Comparison of ENCODE assay signal across 31 cellular contexts in the genomic region with DNA sequence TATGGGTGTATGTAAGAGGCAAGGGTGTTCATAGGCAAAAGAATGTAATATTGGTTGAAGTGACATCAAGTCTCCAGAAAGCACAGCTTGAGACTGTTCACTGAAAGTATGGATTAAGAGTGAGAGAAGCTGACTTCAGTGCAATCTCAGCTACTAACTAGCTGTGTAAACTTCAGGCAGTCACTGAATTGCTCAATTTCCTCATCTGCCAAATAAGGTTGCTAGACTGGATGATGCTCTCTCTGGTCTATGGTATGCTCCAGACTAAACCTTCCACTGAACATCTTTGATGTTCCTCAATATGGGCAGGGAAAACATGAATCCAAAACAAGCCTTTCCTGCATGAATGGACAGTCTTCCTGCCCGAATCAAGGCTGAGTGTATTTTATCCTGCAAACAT.
"Had no signal": no experiment of that assay in that cellular context is flagged by ENCODE, and none has a peak within 500 bp of the region (broad histone marks: within the 10 kb centered on the region; RNA-seq: fewer than 3 reads in every experiment).

No MANE protein-coding gene starts in this region.

- H3K27me3 ChIP-seq: brain microvascular endothelial cell, esophagus squamous epithelium, foreskin keratinocyte, neutrophil, ovary, sigmoid colon, uterus had no signal

- H3K36me3 ChIP-seq: brain microvascular endothelial cell, esophagus squamous epithelium, neutrophil, ovary, prostate gland, sigmoid colon, uterus had no signal

- H3K4me2 ChIP-seq: smooth muscle cell had no signal

- H3K4me3 ChIP-seq: esophagus squamous epithelium, ovary, prostate gland, sigmoid colon, smooth muscle cell, uterus had no signal

- H3K27ac ChIP-seq: brain microvascular endothelial cell, epithelial cell of prostate, esophagus squamous epithelium, foreskin keratinocyte, neutrophil, ovary, prostate gland, sigmoid colon, uterus, WERI-Rb-1 had no signal

- ATAC-seq: activated CD4-positive, CD25-positive, alpha-beta regulatory T cell treated with anti-CD3 and anti-CD28 coated beads, Interleukin-2, amount 50 U/mL, for 24 hours; foreskin keratinocyte; left cardiac atrium; left ventricle myocardium superior; stimulated activated memory B cell treated with anti-CD40 and anti-IgM and Interleukin-4, amounts not matched to agents 10 μg/mL and 1 μg/mL and 100 μg/mL, for 72 hours; stimulated activated naive CD8-positive, alpha-beta T cell treated with anti-CD3 and anti-CD28 coated beads, Interleukin-15, amount 100 ng/mL, for 72 hours had no signal

- H3K9me3 ChIP-seq: esophagus squamous epithelium, neutrophil, ovary, prostate gland, sigmoid colon, uterus had no signal

- DNase-seq: activated CD4-positive, alpha-beta memory T cell treated with anti-CD3 and anti-CD28 coated beads for 36 hours; activated CD4-positive, alpha-beta T cell treated with anti-CD3 and anti-CD28 coated beads for 48 hours; activated CD8-positive, alpha-beta memory T cell treated with anti-CD3 and anti-CD28 coated beads, Interleukin-2, amount 50 U/mL, for 48 hours; activated gamma-delta T cell; activated naive CD4-positive, alpha-beta T cell treated with anti-CD3 and anti-CD28 coated beads, Interleukin-2, amount 10 ng/mL, durations not matched to agents 7 days and 5 days; activated naive CD8-positive, alpha-beta T cell treated with anti-CD3 and anti-CD28 coated beads, Interleukin-2, amount 10 ng/mL, durations not matched to agents 7 days and 5 days; activated T-cell treated with anti-CD3 and anti-CD28 coated beads, Interleukin-2, amount 50 U/mL, for 24 hours; amniotic stem cell; brain microvascular endothelial cell; endodermal cell; esophagus squamous epithelium; foreskin keratinocyte; left cardiac atrium; left ventricle myocardium superior; nephron progenitor cell; ovary; retina; sigmoid colon; stimulated activated CD4-positive, alpha-beta T cell treated with anti-CD3 and anti-CD28 coated beads, Interleukin-1b, Interleukin-23, amount 100 ng/mL, for 48 hours; stimulated activated CD4-positive, alpha-beta T cell treated with anti-CD3 and anti-CD28 coated beads, Interleukin-4, amount 100 ng/mL, for 4 hours; stimulated activated CD8-positive, alpha-beta memory T cell treated with anti-CD3 and anti-CD28 coated beads, Interleukin-4, amount 100 ng/mL, for 48 hours; stimulated activated naive CD8-positive, alpha-beta T cell treated with anti-CD3 and anti-CD28 coated beads, Interleukin-15, amount 100 ng/mL, for 72 hours; substantia nigra; uterus; WERI-Rb-1 had no signal

- H3K4me1 ChIP-seq: foreskin keratinocyte, prostate gland, sigmoid colon, uterus had no signal
